17 cellular contexts compared by ENCODE assay signal in genomic region chr20:11112837-11113236, GRCh38.
DNase-seq lines count a peak whose midpoint lies in the region; ATAC-seq and TF ChIP-seq lines count a peak whose summit lies in the region.
"Had no signal": no experiment of that assay in that cellular context is flagged by ENCODE, and none has a peak within 500 bp of the region (broad histone marks: within the 10 kb centered on the region; RNA-seq: fewer than 3 reads in every experiment).

No MANE protein-coding gene starts in this region.

- H3K27ac ChIP-seq in epithelial cell of prostate (peak overlapping the region; percentile 59), tibial nerve (no peak overlapping the region)
- H3K27ac ChIP-seq: C4-2B, left ventricle myocardium inferior, neutrophil, SJCRH30 had no signal

- no peak for ATAC-seq in HG02571 (IDR thresholded peaks at IDR 0.05; ENCODE audit: unreplicated experiment)
- no peak for ATAC-seq in GM19397 (IDR thresholded peaks at IDR 0.05; ENCODE audit: unreplicated experiment)
- no peak for ATAC-seq in HG02981 (IDR thresholded peaks at IDR 0.05; ENCODE audit: unreplicated experiment)
- ATAC-seq: GM23338, mucosa of descending colon had no signal

- DNase-seq in AG20443 (ENCODE audit: low spot score): peak; percentile 11
- DNase-seq in NCI-H1092 (lab: John Stamatoyannopoulos, UW): peak; percentile 37
- peak; percentile 93 for DNase-seq in NCI-H748 treated with DMSO at 0.1 percent for 48 hours (lab: John Stamatoyannopoulos, UW)
- no peak for DNase-seq in epithelial cell of prostate (ENCODE audit: low read depth, low spot score)
- no peak for DNase-seq in tibial nerve (ENCODE audit: low spot score in 2 of 2)
- DNase-seq: left ventricle myocardium inferior, MG63, mucosa of descending colon, NCI-H2171, SJCRH30, T-helper 9 cell had no signal

- H3K9me3 ChIP-seq in tibial nerve: no peaks in the 10 kb centered on the region
- H3K9me3 ChIP-seq: left ventricle myocardium inferior, MG63, mucosa of descending colon, neutrophil, SJCRH30 had no signal

- no peaks in the 10 kb centered on the region for H3K4me1 ChIP-seq in tibial nerve
- H3K4me1 ChIP-seq: SJCRH30 had no signal

- no peak for TF ChIP-seq CTCF in tibial nerve (IDR thresholded peaks at IDR 0.05)

- no peak for TF ChIP-seq POLR2A in tibial nerve (IDR thresholded peaks at IDR 0.05)

- no peaks in the 10 kb centered on the region for H3K36me3 ChIP-seq in tibial nerve
- H3K36me3 ChIP-seq: left ventricle myocardium inferior, MG63, neutrophil, SJCRH30 had no signal

- H3K4me3 ChIP-seq in tibial nerve: no peak overlapping the region
- H3K4me3 ChIP-seq: GM23338, left ventricle myocardium inferior, MG63, mucosa of descending colon, SJCRH30 had no signal

- 92 to 94% methylated on average over 2 of the region's 2 CpGs for WGBS in tibial nerve, 2 donors

- TF ChIP-seq EP300 in tibial nerve (IDR thresholded peaks at IDR 0.05): no peak

- H3K27me3 ChIP-seq in tibial nerve: no peaks in the 10 kb centered on the region
- H3K27me3 ChIP-seq: MG63, neutrophil, SJCRH30 had no signal

Comparison
In these comparisons a context has a peak if more than half of its experiments do, and no peak if none do; other contexts are left out.
1. DNase-seq: peak in AG20443 (single experiment), NCI-H1092 (single experiment) and NCI-H748 treated with DMSO at 0.1 percent for 48 hours (single experiment); none in epithelial cell of prostate (single experiment) and tibial nerve (0 of 2).